ENCODE assay signal across 1 cellular context in the genomic region with DNA sequence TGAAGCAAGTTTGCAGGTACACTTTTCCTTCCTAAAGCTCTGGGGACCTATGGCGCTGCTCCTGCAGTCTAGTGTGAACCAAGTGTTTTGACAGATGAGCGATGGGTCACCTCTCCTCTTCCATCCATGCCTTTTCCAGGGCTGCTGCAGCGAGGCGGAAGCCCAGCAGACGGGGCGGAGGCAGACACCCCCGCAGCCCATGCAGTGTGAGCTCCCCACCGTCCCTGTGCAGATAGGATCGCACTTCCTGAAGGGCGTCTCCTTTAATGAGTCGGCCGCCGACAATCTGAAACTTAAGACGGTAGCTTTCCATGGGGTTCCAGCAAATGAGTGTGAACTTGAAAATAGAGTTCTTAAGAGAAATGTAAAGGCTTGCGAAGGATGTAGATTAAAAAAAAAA.
A peak's percentile ranks its signal among the peaks of the same experiment; 100 is the strongest.
TF ChIP-seq lines count a peak whose summit lies in the region.

No MANE protein-coding gene starts in this region.

TF ChIP-seq in K562, 482 proteins besides CTCF, POLR2A, EP300 and RAD21 (continued from another document and continues in another):
- TF ChIP-seq, protein P1, sequence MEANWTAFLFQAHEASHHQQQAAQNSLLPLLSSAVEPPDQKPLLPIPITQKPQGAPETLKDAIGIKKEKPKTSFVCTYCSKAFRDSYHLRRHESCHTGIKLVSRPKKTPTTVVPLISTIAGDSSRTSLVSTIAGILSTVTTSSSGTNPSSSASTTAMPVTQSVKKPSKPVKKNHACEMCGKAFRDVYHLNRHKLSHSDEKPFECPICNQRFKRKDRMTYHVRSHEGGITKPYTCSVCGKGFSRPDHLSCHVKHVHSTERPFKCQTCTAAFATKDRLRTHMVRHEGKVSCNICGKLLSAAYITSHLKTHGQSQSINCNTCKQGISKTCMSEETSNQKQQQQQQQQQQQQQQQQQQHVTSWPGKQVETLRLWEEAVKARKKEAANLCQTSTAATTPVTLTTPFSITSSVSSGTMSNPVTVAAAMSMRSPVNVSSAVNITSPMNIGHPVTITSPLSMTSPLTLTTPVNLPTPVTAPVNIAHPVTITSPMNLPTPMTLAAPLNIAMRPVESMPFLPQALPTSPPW (CRISPR knock-in tag; IDR thresholded peaks at IDR 0.05) = peak; percentile 88
- TF ChIP-seq ELF2 (CRISPR knock-in tag; IDR thresholded peaks at IDR 0.05) (0 out of 2 replicates have a peak, but pooled peaks have one; percentile 24), MCM5 (IDR thresholded peaks at IDR 0.05; ENCODE audit: low read depth) (no peak), MYC (IDR thresholded peaks at IDR 0.05; ENCODE audit: low read depth, low read length) (peak; percentile 74), MYC (CRISPR knock-in tag; IDR thresholded peaks at IDR 0.05; ENCODE audit: borderline replicate concordance, low read depth) (no peak), ZNF184 (CRISPR knock-in tag; IDR thresholded peaks at IDR 0.05) (no peak), TCF3 (CRISPR knock-in tag; IDR thresholded peaks at IDR 0.05) (0 out of 2 replicates have a peak, but pooled peaks have one; percentile 39), U2AF1 (optimal IDR thresholded peaks at IDR 0.05; ENCODE audit: low read depth, low read length) (no peak), ZNF785 (CRISPR knock-in tag; IDR thresholded peaks at IDR 0.05) (no peak), SP1 (CRISPR knock-in tag; IDR thresholded peaks at IDR 0.05) (no peak), HNRNPH1 (optimal IDR thresholded peaks at IDR 0.05; ENCODE audit: low read depth, low read length) (no peak), TOE1 (IDR thresholded peaks at IDR 0.05; ENCODE audit: borderline replicate concordance) (0 out of 2 replicates have a peak, but pooled peaks have one; percentile 50), TOE1 (CRISPR knock-in tag; IDR thresholded peaks at IDR 0.05; ENCODE audit: borderline replicate concordance, low read depth) (no peak), KDM2B (CRISPR knock-in tag; IDR thresholded peaks at IDR 0.05) (no peak), GATAD2B (IDR thresholded peaks at IDR 0.05; ENCODE audit: borderline replicate concordance) (no peak), ESRRA (IDR thresholded peaks at IDR 0.05; ENCODE audit: borderline replicate concordance, low read depth) (peak; percentile 57; the same call in 1 of the 2 replicates), CREBBP (IDR thresholded peaks at IDR 0.05; ENCODE audit: low read depth, low read length) (no peak), RBM15 (IDR thresholded peaks at IDR 0.05; ENCODE audit: insufficient read depth, low read length) (no peak), ZNF12 (CRISPR knock-in tag; IDR thresholded peaks at IDR 0.05) (peak; percentile 57; the same call in 1 of the 2 replicates), SRSF9 (IDR thresholded peaks at IDR 0.05; ENCODE audit: borderline replicate concordance, low read depth, low read length) (no peak), SETDB1 (IDR thresholded peaks at IDR 0.05; ENCODE audit: low read length) (peak; percentile 56), SP2 (IDR thresholded peaks at IDR 0.05; ENCODE audit: extremely low read depth, low read depth, low read length, poor library complexity, severe bottlenecking) (no peak), RUNX1 (IDR thresholded peaks at IDR 0.05; ENCODE audit: low read depth) (no peak)
- TF ChIP-seq, protein P2, sequence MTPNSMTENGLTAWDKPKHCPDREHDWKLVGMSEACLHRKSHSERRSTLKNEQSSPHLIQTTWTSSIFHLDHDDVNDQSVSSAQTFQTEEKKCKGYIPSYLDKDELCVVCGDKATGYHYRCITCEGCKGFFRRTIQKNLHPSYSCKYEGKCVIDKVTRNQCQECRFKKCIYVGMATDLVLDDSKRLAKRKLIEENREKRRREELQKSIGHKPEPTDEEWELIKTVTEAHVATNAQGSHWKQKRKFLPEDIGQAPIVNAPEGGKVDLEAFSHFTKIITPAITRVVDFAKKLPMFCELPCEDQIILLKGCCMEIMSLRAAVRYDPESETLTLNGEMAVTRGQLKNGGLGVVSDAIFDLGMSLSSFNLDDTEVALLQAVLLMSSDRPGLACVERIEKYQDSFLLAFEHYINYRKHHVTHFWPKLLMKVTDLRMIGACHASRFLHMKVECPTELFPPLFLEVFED (CRISPR knock-in tag; conservative IDR thresholded peaks at IDR 0.05) = no peak
- TF ChIP-seq, protein P3, sequence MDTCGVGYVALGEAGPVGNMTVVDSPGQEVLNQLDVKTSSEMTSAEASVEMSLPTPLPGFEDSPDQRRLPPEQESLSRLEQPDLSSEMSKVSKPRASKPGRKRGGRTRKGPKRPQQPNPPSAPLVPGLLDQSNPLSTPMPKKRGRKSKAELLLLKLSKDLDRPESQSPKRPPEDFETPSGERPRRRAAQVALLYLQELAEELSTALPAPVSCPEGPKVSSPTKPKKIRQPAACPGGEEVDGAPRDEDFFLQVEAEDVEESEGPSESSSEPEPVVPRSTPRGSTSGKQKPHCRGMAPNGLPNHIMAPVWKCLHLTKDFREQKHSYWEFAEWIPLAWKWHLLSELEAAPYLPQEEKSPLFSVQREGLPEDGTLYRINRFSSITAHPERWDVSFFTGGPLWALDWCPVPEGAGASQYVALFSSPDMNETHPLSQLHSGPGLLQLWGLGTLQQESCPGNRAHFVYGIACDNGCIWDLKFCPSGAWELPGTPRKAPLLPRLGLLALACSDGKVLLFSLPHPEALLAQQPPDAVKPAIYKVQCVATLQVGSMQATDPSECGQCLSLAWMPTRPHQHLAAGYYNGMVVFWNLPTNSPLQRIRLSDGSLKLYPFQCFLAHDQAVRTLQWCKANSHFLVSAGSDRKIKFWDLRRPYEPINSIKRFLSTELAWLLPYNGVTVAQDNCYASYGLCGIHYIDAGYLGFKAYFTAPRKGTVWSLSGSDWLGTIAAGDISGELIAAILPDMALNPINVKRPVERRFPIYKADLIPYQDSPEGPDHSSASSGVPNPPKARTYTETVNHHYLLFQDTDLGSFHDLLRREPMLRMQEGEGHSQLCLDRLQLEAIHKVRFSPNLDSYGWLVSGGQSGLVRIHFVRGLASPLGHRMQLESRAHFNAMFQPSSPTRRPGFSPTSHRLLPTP (IDR thresholded peaks at IDR 0.05; ENCODE audit: borderline replicate concordance, extremely low read depth, insufficient read length) = no peak
- TF ChIP-seq, protein P4, sequence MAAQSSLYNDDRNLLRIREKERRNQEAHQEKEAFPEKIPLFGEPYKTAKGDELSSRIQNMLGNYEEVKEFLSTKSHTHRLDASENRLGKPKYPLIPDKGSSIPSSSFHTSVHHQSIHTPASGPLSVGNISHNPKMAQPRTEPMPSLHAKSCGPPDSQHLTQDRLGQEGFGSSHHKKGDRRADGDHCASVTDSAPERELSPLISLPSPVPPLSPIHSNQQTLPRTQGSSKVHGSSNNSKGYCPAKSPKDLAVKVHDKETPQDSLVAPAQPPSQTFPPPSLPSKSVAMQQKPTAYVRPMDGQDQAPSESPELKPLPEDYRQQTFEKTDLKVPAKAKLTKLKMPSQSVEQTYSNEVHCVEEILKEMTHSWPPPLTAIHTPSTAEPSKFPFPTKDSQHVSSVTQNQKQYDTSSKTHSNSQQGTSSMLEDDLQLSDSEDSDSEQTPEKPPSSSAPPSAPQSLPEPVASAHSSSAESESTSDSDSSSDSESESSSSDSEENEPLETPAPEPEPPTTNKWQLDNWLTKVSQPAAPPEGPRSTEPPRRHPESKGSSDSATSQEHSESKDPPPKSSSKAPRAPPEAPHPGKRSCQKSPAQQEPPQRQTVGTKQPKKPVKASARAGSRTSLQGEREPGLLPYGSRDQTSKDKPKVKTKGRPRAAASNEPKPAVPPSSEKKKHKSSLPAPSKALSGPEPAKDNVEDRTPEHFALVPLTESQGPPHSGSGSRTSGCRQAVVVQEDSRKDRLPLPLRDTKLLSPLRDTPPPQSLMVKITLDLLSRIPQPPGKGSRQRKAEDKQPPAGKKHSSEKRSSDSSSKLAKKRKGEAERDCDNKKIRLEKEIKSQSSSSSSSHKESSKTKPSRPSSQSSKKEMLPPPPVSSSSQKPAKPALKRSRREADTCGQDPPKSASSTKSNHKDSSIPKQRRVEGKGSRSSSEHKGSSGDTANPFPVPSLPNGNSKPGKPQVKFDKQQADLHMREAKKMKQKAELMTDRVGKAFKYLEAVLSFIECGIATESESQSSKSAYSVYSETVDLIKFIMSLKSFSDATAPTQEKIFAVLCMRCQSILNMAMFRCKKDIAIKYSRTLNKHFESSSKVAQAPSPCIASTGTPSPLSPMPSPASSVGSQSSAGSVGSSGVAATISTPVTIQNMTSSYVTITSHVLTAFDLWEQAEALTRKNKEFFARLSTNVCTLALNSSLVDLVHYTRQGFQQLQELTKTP (IDR thresholded peaks at IDR 0.05; ENCODE audit: low read depth in 1 of 2, partially characterized antibody in 2 of 2) = no peak
- TF ChIP-seq, protein P5, sequence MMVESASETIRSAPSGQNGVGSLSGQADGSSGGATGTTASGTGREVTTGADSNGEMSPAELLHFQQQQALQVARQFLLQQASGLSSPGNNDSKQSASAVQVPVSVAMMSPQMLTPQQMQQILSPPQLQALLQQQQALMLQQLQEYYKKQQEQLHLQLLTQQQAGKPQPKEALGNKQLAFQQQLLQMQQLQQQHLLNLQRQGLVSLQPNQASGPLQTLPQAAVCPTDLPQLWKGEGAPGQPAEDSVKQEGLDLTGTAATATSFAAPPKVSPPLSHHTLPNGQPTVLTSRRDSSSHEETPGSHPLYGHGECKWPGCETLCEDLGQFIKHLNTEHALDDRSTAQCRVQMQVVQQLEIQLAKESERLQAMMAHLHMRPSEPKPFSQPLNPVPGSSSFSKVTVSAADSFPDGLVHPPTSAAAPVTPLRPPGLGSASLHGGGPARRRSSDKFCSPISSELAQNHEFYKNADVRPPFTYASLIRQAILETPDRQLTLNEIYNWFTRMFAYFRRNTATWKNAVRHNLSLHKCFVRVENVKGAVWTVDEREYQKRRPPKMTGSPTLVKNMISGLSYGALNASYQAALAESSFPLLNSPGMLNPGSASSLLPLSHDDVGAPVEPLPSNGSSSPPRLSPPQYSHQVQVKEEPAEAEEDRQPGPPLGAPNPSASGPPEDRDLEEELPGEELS (CRISPR knock-in tag; IDR thresholded peaks at IDR 0.05; ENCODE audit: borderline replicate concordance) = no peak
- TF ChIP-seq, protein P6, sequence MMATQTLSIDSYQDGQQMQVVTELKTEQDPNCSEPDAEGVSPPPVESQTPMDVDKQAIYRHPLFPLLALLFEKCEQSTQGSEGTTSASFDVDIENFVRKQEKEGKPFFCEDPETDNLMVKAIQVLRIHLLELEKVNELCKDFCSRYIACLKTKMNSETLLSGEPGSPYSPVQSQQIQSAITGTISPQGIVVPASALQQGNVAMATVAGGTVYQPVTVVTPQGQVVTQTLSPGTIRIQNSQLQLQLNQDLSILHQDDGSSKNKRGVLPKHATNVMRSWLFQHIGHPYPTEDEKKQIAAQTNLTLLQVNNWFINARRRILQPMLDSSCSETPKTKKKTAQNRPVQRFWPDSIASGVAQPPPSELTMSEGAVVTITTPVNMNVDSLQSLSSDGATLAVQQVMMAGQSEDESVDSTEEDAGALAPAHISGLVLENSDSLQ (IDR thresholded peaks at IDR 0.05) = peak; percentile 80
- TF ChIP-seq, protein P7, sequence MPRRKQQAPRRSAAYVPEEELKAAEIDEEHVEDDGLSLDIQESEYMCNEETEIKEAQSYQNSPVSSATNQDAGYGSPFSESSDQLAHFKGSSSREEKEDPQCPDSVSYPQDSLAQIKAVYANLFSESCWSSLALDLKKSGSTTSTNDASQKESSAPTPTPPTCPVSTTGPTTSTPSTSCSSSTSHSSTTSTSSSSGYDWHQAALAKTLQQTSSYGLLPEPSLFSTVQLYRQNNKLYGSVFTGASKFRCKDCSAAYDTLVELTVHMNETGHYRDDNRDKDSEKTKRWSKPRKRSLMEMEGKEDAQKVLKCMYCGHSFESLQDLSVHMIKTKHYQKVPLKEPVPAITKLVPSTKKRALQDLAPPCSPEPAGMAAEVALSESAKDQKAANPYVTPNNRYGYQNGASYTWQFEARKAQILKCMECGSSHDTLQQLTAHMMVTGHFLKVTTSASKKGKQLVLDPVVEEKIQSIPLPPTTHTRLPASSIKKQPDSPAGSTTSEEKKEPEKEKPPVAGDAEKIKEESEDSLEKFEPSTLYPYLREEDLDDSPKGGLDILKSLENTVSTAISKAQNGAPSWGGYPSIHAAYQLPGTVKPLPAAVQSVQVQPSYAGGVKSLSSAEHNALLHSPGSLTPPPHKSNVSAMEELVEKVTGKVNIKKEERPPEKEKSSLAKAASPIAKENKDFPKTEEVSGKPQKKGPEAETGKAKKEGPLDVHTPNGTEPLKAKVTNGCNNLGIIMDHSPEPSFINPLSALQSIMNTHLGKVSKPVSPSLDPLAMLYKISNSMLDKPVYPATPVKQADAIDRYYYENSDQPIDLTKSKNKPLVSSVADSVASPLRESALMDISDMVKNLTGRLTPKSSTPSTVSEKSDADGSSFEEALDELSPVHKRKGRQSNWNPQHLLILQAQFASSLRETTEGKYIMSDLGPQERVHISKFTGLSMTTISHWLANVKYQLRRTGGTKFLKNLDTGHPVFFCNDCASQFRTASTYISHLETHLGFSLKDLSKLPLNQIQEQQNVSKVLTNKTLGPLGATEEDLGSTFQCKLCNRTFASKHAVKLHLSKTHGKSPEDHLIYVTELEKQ (CRISPR knock-in tag; IDR thresholded peaks at IDR 0.05) = no peak
- TF ChIP-seq, protein P8, sequence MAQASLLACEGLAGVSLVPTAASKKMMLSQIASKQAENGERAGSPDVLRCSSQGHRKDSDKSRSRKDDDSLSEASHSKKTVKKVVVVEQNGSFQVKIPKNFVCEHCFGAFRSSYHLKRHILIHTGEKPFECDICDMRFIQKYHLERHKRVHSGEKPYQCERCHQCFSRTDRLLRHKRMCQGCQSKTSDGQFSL (CRISPR knock-in tag; IDR thresholded peaks at IDR 0.05) = no peak
- TF ChIP-seq, protein P8 (tag; IDR thresholded peaks at IDR 0.05) = no peak
- TF ChIP-seq, protein P9, sequence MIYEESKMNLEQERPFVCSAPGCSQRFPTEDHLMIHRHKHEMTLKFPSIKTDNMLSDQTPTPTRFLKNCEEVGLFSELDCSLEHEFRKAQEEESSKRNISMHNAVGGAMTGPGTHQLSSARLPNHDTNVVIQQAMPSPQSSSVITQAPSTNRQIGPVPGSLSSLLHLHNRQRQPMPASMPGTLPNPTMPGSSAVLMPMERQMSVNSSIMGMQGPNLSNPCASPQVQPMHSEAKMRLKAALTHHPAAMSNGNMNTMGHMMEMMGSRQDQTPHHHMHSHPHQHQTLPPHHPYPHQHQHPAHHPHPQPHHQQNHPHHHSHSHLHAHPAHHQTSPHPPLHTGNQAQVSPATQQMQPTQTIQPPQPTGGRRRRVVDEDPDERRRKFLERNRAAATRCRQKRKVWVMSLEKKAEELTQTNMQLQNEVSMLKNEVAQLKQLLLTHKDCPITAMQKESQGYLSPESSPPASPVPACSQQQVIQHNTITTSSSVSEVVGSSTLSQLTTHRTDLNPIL (CRISPR knock-in tag; IDR thresholded peaks at IDR 0.05) = no peak
- TF ChIP-seq, protein P10, sequence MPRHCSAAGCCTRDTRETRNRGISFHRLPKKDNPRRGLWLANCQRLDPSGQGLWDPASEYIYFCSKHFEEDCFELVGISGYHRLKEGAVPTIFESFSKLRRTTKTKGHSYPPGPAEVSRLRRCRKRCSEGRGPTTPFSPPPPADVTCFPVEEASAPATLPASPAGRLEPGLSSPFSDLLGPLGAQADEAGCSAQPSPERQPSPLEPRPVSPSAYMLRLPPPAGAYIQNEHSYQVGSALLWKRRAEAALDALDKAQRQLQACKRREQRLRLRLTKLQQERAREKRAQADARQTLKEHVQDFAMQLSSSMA (CRISPR knock-in tag; IDR thresholded peaks at IDR 0.05) = no peak
